8 cellular contexts compared by ENCODE assay signal in the genomic region with DNA sequence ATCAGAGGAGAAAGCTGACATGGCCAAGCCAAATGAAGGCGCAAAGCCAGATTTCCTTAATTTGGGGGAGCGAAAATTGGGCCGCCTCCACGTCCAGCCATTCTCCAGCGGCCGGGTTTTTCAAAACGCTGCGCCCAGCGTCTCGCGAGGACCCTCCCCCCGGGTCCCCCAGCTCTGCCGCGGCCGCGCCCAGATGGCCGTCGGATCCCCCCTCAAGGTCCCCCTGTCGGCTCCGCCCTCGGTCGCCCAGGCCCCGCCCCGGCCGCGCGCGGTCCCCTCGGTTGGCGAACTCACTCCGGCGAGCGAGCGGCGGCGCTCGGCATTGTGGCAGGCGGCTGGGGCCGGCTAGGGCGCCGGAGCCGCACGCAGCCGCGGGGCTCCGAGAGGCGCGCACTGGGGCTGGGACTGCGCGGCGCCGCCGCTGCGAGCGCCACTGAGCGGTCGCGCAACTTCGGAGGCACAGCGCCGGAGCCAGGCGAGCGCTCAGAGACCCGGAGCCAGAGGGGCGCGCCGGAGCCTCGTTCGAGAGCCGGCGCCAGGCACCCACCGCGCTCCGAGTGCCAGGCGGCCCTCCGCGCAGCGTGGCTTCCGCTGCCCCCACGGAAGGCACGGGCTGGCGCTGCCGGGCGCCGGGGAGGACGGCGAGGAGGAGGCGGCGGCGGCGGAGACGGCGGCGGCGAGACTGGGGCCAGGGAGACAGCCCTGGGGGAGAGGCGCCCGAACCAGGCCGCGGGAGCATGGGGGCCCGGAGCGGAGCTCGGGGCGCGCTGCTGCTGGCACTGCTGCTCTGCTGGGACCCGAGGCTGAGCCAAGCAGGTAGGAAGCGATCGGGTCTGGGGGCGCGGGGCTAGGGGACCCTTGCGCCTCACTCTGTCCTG. TPM values are rescaled to one million over a fixed set of nuclear protein-coding genes. Genes with fewer than 3 reads are reported as not detected.
DNase-seq lines count a peak whose midpoint lies in the region; ATAC-seq, FAIRE-seq and TF ChIP-seq lines count a peak whose summit lies in the region.

A gene (plus strand): TSS at position 322 of the 878 bp plus-strand sequence. CDS start 416 bp downstream, at position 738.

- peak; percentile 77 for FAIRE-seq in endothelial cell of umbilical vein (lab: Jason Lieb, UNC)

- H3K79me2 ChIP-seq in endothelial cell of umbilical vein (ENCODE audit: control insufficient read depth, insufficient read depth, low read length) = no peaks in the 10 kb centered on the region
- peaks cover 22% of the 10 kb centered on the region for H3K79me2 ChIP-seq in mesendoderm (ENCODE audit: control insufficient read depth, insufficient read depth, low read length)

- peaks cover 10% of the 10 kb centered on the region for H3K79me1 ChIP-seq in mesendoderm (ENCODE audit: low read length)

- H2AFZ ChIP-seq in endothelial cell of umbilical vein (ENCODE audit: low read depth, low read length) = peak within 1 kb of the TSS; percentile 65

- H3K36me3 ChIP-seq in HAP-1 (replicated peaks) (no peaks in the 10 kb centered on the region), endothelial cell of umbilical vein (ENCODE audit: control insufficient read depth in 2 of 2, extremely low read depth in 1 of 2, insufficient read depth in 2 of 2, low read length in 2 of 2) (no peaks in the 10 kb centered on the region), mesendoderm (ENCODE audit: control insufficient read depth, insufficient read depth, low read length) (no peaks in the 10 kb centered on the region)

- H3K27me3 ChIP-seq in AG04450 (ENCODE audit: control insufficient read depth, insufficient read depth, low read length) (peaks cover 24% of the 10 kb centered on the region), HAP-1 (ENCODE audit: low read depth) (peaks cover 24% of the 10 kb centered on the region), endothelial cell of umbilical vein (ENCODE audit: control insufficient read depth in 2 of 2, insufficient read depth in 2 of 2, low read length in 2 of 2) (peaks cover 46 to 63% of the 10 kb centered on the region in 2 experiments), mesendoderm (ENCODE audit: insufficient read depth, low read length, poor library complexity) (peaks cover 2% of the 10 kb centered on the region)

- intact Hi-C loops in endothelial cell of umbilical vein (cut with micrococcal nuclease) = loop anchor here (1.0 to 5.0 kb wide), 5 partner anchors 22 to 395 kb away; a partner anchor contains a TSS

- H4K20me1 ChIP-seq in endothelial cell of umbilical vein (replicated peaks; ENCODE audit: control insufficient read depth, extremely low read depth, insufficient read depth, low read length) = no peaks in the 10 kb centered on the region

- peak within 1 kb of the TSS; percentile 89 for H3K23ac ChIP-seq in mesendoderm (ENCODE audit: low read length)

- dilution Hi-C loops in endothelial cell of umbilical vein (cut with MboI; ENCODE audit: extremely low pct_ligation_motif_present, low sequenced_read_pairs) = no loop called here

- H2BK120ac ChIP-seq in mesendoderm (ENCODE audit: low read depth, low read length) = no peak within 1 kb of the TSS

- H3K4ac ChIP-seq in mesendoderm (ENCODE audit: low read depth, low read length) = peak within 1 kb of the TSS; percentile 41

- H3K56ac ChIP-seq in mesendoderm (ENCODE audit: low read length) = peak within 1 kb of the TSS; percentile 91

- WGBS in mesendoderm (ENCODE audit: extremely low coverage, insufficient coverage, low lambda C conversion rate) = no CpG with 5 or more reads among the region's 110 CpGs

- H3K4me1 ChIP-seq in HAP-1 = peaks cover 11% of the 10 kb centered on the region
- H3K4me1 ChIP-seq in endothelial cell of umbilical vein (ENCODE audit: control insufficient read depth, extremely low read depth, insufficient read depth, low read length) = peaks cover 21% of the 10 kb centered on the region
- H3K4me1 ChIP-seq in mesendoderm (ENCODE audit: control insufficient read depth, low read depth, low read length) = peaks cover 24% of the 10 kb centered on the region

- peak within 1 kb of the TSS; percentile 77 for H4K5ac ChIP-seq in mesendoderm (ENCODE audit: low read length)

- TF ChIP-seq CTCF in AG04450 (IDR thresholded peaks at IDR 0.05; ENCODE audit: low read depth, low read length) (peak; percentile 23), endothelial cell of umbilical vein (IDR thresholded peaks at IDR 0.05; ENCODE audit: extremely low read depth in 1 of 2, insufficient read depth in 1 of 2, low read depth in 1 of 2, low read length in 2 of 2) (peak in 1 of 2 donors; percentile 19)

- DNase-seq in AG04450 (ENCODE audit: low read depth, low spot score) (peak; percentile 48), HAP-1 (ENCODE audit: low spot score in 2 of 2) (peak; percentile 72 to 93), NCI-H524 treated with DMSO at 0.1 percent for 48 hours (lab: John Stamatoyannopoulos, UW) (peak; percentile 5), endothelial cell of umbilical vein (ENCODE audit: low read depth, low spot score) (peak; percentile 80), mesendoderm (peak; percentile 94)
- peak; percentile 81 for DNase-seq in activated CD8-positive, alpha-beta memory T cell treated with anti-CD3 and anti-CD28 coated beads, Interleukin-2, amount 50 U/mL, for 48 hours
- DNase-seq in stimulated activated CD8-positive, alpha-beta memory T cell treated with anti-CD3 and anti-CD28 coated beads, Interleukin-12 subunit alpha, Interleukin-12 subunit beta, amount 100 ng/mL, for 1 hour (ENCODE audit: low read depth) = peak; percentile 10

- H2BK15ac ChIP-seq in mesendoderm (replicated peaks; ENCODE audit: low read depth) = peak within 1 kb of the TSS; percentile 42

- peak within 1 kb of the TSS; percentile 57 for H3K18ac ChIP-seq in mesendoderm (ENCODE audit: low read length)

- H3K9me1 ChIP-seq in endothelial cell of umbilical vein (replicated peaks; ENCODE audit: control insufficient read depth, extremely low read depth, insufficient read depth, low read length) = no peaks in the 10 kb centered on the region

- H3K4me3 ChIP-seq in AG04450 (ENCODE audit: low read depth, low read length) (peak within 1 kb of the TSS; percentile 88), HAP-1 (peak within 1 kb of the TSS; percentile 46), endothelial cell of umbilical vein (replicated peaks in 1 of 3; ENCODE audit: insufficient read depth in 1 of 3, low read depth in 1 of 3, low read length in 3 of 3) (peak within 1 kb of the TSS; percentile 11 to 36 (median 33)), mesendoderm (ENCODE audit: low read length) (peak within 1 kb of the TSS; percentile 51)

- no peak within 1 kb of the TSS for H2AK5ac ChIP-seq in mesendoderm (ENCODE audit: low read length)

- no peak within 1 kb of the TSS for H4K8ac ChIP-seq in mesendoderm (ENCODE audit: low read depth, low read length)

- H3K9me3 ChIP-seq in AG04450 (ENCODE audit: control insufficient read depth, insufficient read depth, low read length) = no peaks in the 10 kb centered on the region; the same call in 1 of the 2 replicates
- no peaks in the 10 kb centered on the region for H3K9me3 ChIP-seq in HAP-1
- H3K9me3 ChIP-seq in endothelial cell of umbilical vein (replicated peaks; ENCODE audit: control insufficient read depth, insufficient read depth, low read length) = no peaks in the 10 kb centered on the region

- TF ChIP-seq POLR2A in endothelial cell of umbilical vein (IDR thresholded peaks at IDR 0.05; ENCODE audit: low read depth, low read length) = no peak

- H2BK5ac ChIP-seq in mesendoderm (ENCODE audit: low read length) = no peak within 1 kb of the TSS

- no peak for ATAC-seq in GM21367 (IDR thresholded peaks at IDR 0.05; ENCODE audit: unreplicated experiment)

- BruUV-seq in endothelial cell of umbilical vein (replicated peaks; lab: Mats Ljungman, UMichigan) = no TSS peak

- CTCF ChIA-PET in AG04450 (lab: Charles Lee) (interaction anchor here (0.8 to 6.5 kb wide), 6 partner anchors 23 to 310 kb away, joined by 3 to 48 read pairs (median 4); no protein-coding TSS in a partner anchor), endothelial cell of umbilical vein (lab: Charles Lee) (interaction anchor here (0.7 to 8.1 kb wide), 14 partner anchors 8 to 309 kb away, joined by 3 to 51 read pairs (median 3); no protein-coding TSS in a partner anchor)

- H3K4me2 ChIP-seq in endothelial cell of umbilical vein (ENCODE audit: insufficient read depth, low read length) (peak within 1 kb of the TSS; percentile 63), mesendoderm (ENCODE audit: low read length) (peak within 1 kb of the TSS; percentile 92)

- in situ Hi-C loops in HAP-1 (cut with MboI; ENCODE audit: low sequenced_read_pairs) = no loop called here

- H3K9ac ChIP-seq in endothelial cell of umbilical vein (replicated peaks; ENCODE audit: extremely low read depth, insufficient read depth, low read length) (no peak within 1 kb of the TSS), mesendoderm (ENCODE audit: low read length) (peak within 1 kb of the TSS; percentile 73)

- POLR2A ChIA-PET in AG04450 (lab: Yijun Ruan, JAX) (interaction anchor here (0.6 to 1.8 kb wide), 4 partner anchors 10 to 56 kb away, joined by 3 to 6 read pairs (median 4); no protein-coding TSS in a partner anchor), endothelial cell of umbilical vein (lab: Charles Lee) (interaction anchor here (0.6 kb wide), 1 partner anchor 106 kb away, joined by 5 read pairs; a partner anchor contains a TSS)

- H3K27ac ChIP-seq in AG04450 (ENCODE audit: low read depth, low read length) (peak within 1 kb of the TSS; percentile 11), endothelial cell of umbilical vein (ENCODE audit: insufficient read depth, low read depth, low read length) (no peak within 1 kb of the TSS), mesendoderm (ENCODE audit: low read depth, low read length) (peak within 1 kb of the TSS; percentile 73)

TF ChIP-seq in endothelial cell of umbilical vein, 7 proteins besides CTCF, POLR2A, EP300 and RAD21 (continues in another document):
- TF ChIP-seq, protein P1, sequence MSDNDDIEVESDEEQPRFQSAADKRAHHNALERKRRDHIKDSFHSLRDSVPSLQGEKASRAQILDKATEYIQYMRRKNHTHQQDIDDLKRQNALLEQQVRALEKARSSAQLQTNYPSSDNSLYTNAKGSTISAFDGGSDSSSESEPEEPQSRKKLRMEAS (IDR thresholded peaks at IDR 0.05; ENCODE audit: insufficient read depth, insufficient read length) = no peak
- no peak for TF ChIP-seq MYC (IDR thresholded peaks at IDR 0.05; ENCODE audit: low read depth, low read length)

RNA-seq across cellular contexts. Expression of the gene that starts here (rescaled TPM):
- polyA plus RNA-seq in AG04450 (2011; rRNA removed) (8.1 and 10.2 TPM in 2 replicates), endothelial cell of umbilical vein (0.39 and 0.57 TPM in 2 replicates)
- 9.0 and 10.9 TPM in 2 replicates for polyA minus RNA-seq in AG04450 (2011; rRNA and poly(A)+ RNA removed)
- total RNA-seq in endothelial cell of umbilical vein = 2.5 and 5.4 TPM in 2 replicates
- polyA plus RNA-seq in endothelial cell of umbilical vein (2011; cell fraction: cytosol; rRNA removed) = 0.37 and 0.45 TPM in 2 replicates
- polyA plus RNA-seq in endothelial cell of umbilical vein (2011; cell fraction: nucleus; rRNA removed) = 0.73 and 0.76 TPM in 2 replicates
- 0.18 and 0.37 TPM in 2 replicates for polyA plus RNA-seq in endothelial cell of umbilical vein (2012)
- 0.39 and 0.49 TPM in 2 replicates for polyA minus RNA-seq in endothelial cell of umbilical vein
- 3.7 TPM for polyA minus RNA-seq in endothelial cell of umbilical vein (2011; cell fraction: cytosol; rRNA and poly(A)+ RNA removed)
- polyA minus RNA-seq in endothelial cell of umbilical vein (2011; cell fraction: nucleus; rRNA and poly(A)+ RNA removed) = 0.24 and 0.29 TPM in 2 replicates
- polyA plus RNA-seq in mesendoderm (2013, experiment 1 of 2) = 8.2 TPM
- 8.1 TPM for polyA plus RNA-seq in mesendoderm (2013, experiment 2 of 2)

Comparison
In these comparisons a context has a peak if more than half of its experiments do, and no peak if none do; other contexts are left out.
1. DNase-seq: peak in every context shown above with its lines; median percentile 94 in mesendoderm; 82 in HAP-1; 81 in activated CD8-positive, alpha-beta memory T cell treated with anti-CD3 and anti-CD28 coated beads, Interleukin-2, amount 50 U/mL, for 48 hours; 80 in endothelial cell of umbilical vein; 48 in AG04450; 10 in stimulated activated CD8-positive, alpha-beta memory T cell treated with anti-CD3 and anti-CD28 coated beads, Interleukin-12 subunit alpha, Interleukin-12 subunit beta, amount 100 ng/mL, for 1 hour; 5 in NCI-H524 treated with DMSO at 0.1 percent for 48 hours.
2. H3K4me3 ChIP-seq: peak in every context shown above with its lines; median percentile 88 in AG04450; 51 in mesendoderm; 46 in HAP-1; 33 in endothelial cell of umbilical vein.